26 cellular contexts compared by ENCODE assay signal in the genomic region with DNA sequence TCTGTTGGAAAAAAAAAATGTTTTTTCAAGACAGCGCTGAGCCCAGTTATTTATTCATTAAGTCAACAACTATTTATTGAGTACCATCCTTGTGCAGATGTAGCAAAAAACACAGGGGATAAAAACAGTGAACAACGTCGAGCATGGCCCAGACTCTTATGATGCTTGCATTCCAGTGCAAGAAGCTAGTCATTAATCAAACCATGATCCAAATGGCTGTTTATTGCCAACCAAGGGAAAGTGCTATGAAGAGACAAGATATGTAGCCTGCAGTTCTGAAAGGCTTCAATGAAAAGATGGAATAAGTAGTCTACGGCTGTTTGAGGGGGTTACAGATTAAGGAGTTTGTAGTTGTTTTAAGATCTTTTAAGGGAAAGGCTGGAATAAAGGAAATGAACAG.
"Had no signal": no experiment of that assay in that cellular context is flagged by ENCODE, and none has a peak within 500 bp of the region (broad histone marks: within the 10 kb centered on the region; RNA-seq: fewer than 3 reads in every experiment).

No MANE protein-coding gene starts in this region.

- H3K4me3 ChIP-seq: body of pancreas, colonic mucosa, esophagus squamous epithelium, gastrocnemius medialis, heart left ventricle had no signal

- H3K4me1 ChIP-seq: body of pancreas, colonic mucosa, esophagus squamous epithelium, gastrocnemius medialis had no signal

- DNase-seq: activated CD4-positive, alpha-beta memory T cell treated with anti-CD3 and anti-CD28 coated beads, Interleukin-2, amount 10 ng/mL, durations not matched to agents 7 days and 5 days; activated CD4-positive, alpha-beta T cell treated with anti-CD3 and anti-CD28 coated beads for 1 hour; activated CD4-positive, alpha-beta T cell treated with anti-CD3 and anti-CD28 coated beads for 4 hours; activated CD4-positive, alpha-beta T cell treated with anti-CD3 and anti-CD28 coated beads, Interleukin-2, amount 10 ng/mL, durations not matched to agents 7 days and 5 days; activated CD4-positive, alpha-beta T cell treated with anti-CD3 and anti-CD28 coated beads, Interleukin-2, amount 50 U/mL, for 4 hours; activated effector memory CD4-positive, alpha-beta T cell treated with Interleukin-2 at 50 U/mL for 16 hours; activated gamma-delta T cell treated with Interleukin-2 at 50 U/mL for 16 hours; activated naive CD4-positive, alpha-beta T cell treated with anti-CD3 and anti-CD28 coated beads, Interleukin-2, amount 50 U/mL, for 16 hours; activated naive CD4-positive, alpha-beta T cell treated with Interleukin-2 at 50 U/mL for 16 hours; activated T-cell treated with anti-CD3 and anti-CD28 coated beads, Interleukin-2, amount 50 U/mL, for 4 hours; amygdala; aorta; body of pancreas; central memory CD4-positive, alpha-beta T cell; cerebellar nuclear complex; colonic mucosa; effector CD8-positive, alpha-beta T cell; esophagus squamous epithelium; foreskin fibroblast; gastrocnemius medialis; glutamatergic neuron; heart left ventricle; T-helper 2 cell had no signal

- H3K4me1 Mint-ChIP-seq: activated CD4-positive, alpha-beta memory T cell treated with anti-CD3 and anti-CD28 coated beads, Interleukin-2, amount 10 ng/mL, durations not matched to agents 7 days and 5 days; activated CD4-positive, alpha-beta T cell treated with anti-CD3 and anti-CD28 coated beads, Interleukin-2, amount 10 ng/mL, durations not matched to agents 7 days and 5 days; activated T-helper 17 cell treated with anti-CD3 and anti-CD28 coated beads, Interleukin-2, amount 50 U/mL, for 72 hours had no signal

- ATAC-seq: activated T-cell treated with anti-CD3 and anti-CD28 coated beads, Interleukin-2, amount 50 U/mL, for 4 hours; activated T-helper 17 cell treated with anti-CD3 and anti-CD28 coated beads, Interleukin-2, amount 50 U/mL, for 72 hours; gastrocnemius medialis had no signal

- H3K4me3 Mint-ChIP-seq: activated CD4-positive, alpha-beta memory T cell treated with anti-CD3 and anti-CD28 coated beads, Interleukin-2, amount 10 ng/mL, durations not matched to agents 7 days and 5 days; activated CD4-positive, alpha-beta T cell treated with anti-CD3 and anti-CD28 coated beads, Interleukin-2, amount 10 ng/mL, durations not matched to agents 7 days and 5 days; activated naive CD8-positive, alpha-beta T cell; activated T-cell treated with anti-CD3 and anti-CD28 coated beads, Interleukin-2, amount 50 U/mL, for 4 hours; activated T-helper 17 cell treated with anti-CD3 and anti-CD28 coated beads, Interleukin-2, amount 50 U/mL, for 72 hours had no signal

- H3K27ac Mint-ChIP-seq: activated CD4-positive, alpha-beta memory T cell treated with anti-CD3 and anti-CD28 coated beads, Interleukin-2, amount 10 ng/mL, durations not matched to agents 7 days and 5 days; activated CD4-positive, alpha-beta T cell treated with anti-CD3 and anti-CD28 coated beads, Interleukin-2, amount 10 ng/mL, durations not matched to agents 7 days and 5 days; activated naive CD8-positive, alpha-beta T cell; activated T-helper 17 cell treated with anti-CD3 and anti-CD28 coated beads, Interleukin-2, amount 50 U/mL, for 72 hours had no signal

- H3K36me3 Mint-ChIP-seq: activated naive CD8-positive, alpha-beta T cell had no signal

- H3K27me3 Mint-ChIP-seq: activated CD4-positive, alpha-beta memory T cell treated with anti-CD3 and anti-CD28 coated beads, Interleukin-2, amount 10 ng/mL, durations not matched to agents 7 days and 5 days; activated CD4-positive, alpha-beta T cell treated with anti-CD3 and anti-CD28 coated beads, Interleukin-2, amount 10 ng/mL, durations not matched to agents 7 days and 5 days; activated naive CD8-positive, alpha-beta T cell; activated T-helper 17 cell treated with anti-CD3 and anti-CD28 coated beads, Interleukin-2, amount 50 U/mL, for 72 hours had no signal

- H3K27me3 ChIP-seq: body of pancreas, colonic mucosa, esophagus squamous epithelium, gastrocnemius medialis, heart left ventricle had no signal

- H3K9me3 ChIP-seq: body of pancreas, colonic mucosa, esophagus squamous epithelium, gastrocnemius medialis, heart left ventricle had no signal

- H3K27ac ChIP-seq: body of pancreas, colonic mucosa, epithelial cell of prostate, esophagus squamous epithelium, gastrocnemius medialis, heart left ventricle had no signal

- H3K36me3 ChIP-seq: colonic mucosa, esophagus squamous epithelium, gastrocnemius medialis, heart left ventricle had no signal
